1 cellular context compared by ENCODE assay signal in the genomic region with DNA sequence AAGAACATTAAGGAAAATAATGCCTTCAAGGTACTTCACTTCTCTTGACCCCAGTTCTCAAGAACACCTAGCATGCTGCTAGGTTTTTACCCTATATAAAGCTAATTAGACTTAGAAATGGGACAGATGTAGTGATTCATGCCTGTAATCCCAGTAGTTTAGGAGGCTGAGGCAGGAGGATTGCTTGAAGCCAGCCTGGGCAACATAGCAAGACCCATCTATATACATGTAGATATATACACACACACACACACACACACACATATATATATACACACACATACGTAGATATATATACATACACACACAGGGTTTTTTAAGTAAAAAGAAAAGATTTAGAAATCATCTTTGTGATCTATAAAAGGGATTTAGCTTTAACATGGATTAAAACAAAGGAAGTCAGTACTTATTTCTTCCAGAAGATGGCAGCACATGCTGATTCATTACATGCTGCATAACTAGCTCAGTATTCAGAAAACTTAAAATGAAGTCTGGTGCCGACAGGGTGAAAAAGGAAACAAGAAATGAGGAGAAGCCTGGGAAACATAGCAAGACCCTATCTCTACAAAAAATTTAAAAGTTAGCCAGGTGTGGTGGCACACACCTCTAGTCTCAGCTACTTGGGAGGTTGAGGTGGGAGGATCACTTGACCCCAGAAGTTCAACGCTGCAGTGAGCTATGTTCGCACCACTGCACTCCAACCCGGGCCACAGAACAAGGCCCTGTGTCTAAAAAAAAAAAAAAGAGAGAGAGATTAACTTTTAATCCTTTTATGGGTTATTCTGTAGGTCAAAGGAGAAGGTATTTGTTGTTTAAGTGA.
TF ChIP-seq lines count a peak whose summit lies in the region.

No MANE protein-coding gene starts in this region.

TF ChIP-seq in K562, 482 proteins besides CTCF, POLR2A, EP300 and RAD21 (continued from another document):
- TF ChIP-seq, protein P1, sequence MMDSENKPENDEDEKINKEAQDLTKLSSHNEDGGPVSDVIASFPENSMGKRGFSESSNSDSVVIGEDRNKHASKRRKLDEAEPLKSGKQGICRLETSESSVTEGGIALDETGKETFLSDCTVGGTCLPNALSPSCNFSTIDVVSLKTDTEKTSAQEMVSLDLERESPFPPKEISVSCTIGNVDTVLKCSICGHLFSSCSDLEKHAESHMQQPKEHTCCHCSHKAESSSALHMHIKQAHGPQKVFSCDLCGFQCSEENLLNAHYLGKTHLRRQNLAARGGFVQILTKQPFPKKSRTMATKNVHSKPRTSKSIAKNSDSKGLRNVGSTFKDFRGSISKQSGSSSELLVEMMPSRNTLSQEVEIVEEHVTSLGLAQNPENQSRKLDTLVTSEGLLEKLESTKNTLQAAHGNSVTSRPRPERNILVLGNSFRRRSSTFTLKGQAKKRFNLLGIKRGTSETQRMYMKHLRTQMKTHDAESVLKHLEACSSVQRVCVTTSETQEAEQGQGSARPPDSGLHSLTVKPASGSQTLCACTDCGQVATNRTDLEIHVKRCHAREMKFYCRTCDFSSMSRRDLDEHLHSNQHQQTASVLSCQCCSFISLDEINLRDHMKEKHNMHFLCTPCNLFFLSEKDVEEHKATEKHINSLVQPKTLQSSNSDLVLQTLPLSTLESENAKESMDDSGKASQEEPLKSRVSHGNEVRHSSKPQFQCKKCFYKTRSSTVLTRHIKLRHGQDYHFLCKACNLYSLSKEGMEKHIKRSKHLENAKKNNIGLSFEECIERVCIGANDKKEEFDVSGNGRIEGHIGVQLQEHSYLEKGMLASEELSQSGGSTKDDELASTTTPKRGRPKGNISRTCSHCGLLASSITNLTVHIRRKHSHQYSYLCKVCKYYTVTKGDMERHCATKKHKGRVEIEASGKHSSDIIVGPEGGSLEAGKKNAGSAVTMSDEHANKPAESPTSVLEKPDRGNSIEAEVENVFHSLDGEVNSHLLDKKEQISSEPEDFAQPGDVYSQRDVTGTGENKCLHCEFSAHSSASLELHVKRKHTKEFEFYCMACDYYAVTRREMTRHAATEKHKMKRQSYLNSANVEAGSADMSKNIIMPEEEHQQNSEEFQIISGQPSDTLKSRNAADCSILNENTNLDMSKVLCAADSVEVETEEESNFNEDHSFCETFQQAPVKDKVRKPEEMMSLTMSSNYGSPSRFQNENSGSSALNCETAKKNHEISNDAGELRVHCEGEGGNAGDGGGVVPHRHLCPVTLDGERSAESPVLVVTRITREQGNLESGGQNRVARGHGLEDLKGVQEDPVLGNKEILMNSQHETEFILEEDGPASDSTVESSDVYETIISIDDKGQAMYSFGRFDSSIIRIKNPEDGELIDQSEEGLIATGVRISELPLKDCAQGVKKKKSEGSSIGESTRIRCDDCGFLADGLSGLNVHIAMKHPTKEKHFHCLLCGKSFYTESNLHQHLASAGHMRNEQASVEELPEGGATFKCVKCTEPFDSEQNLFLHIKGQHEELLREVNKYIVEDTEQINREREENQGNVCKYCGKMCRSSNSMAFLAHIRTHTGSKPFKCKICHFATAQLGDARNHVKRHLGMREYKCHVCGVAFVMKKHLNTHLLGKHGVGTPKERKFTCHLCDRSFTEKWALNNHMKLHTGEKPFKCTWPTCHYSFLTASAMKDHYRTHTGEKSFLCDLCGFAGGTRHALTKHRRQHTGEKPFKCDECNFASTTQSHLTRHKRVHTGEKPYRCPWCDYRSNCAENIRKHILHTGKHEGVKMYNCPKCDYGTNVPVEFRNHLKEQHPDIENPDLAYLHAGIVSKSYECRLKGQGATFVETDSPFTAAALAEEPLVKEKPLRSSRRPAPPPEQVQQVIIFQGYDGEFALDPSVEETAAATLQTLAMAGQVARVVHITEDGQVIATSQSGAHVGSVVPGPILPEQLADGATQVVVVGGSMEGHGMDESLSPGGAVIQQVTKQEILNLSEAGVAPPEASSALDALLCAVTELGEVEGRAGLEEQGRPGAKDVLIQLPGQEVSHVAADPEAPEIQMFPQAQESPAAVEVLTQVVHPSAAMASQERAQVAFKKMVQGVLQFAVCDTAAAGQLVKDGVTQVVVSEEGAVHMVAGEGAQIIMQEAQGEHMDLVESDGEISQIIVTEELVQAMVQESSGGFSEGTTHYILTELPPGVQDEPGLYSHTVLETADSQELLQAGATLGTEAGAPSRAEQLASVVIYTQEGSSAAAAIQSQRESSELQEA (IDR thresholded peaks at IDR 0.05; ENCODE audit: low read depth), result no peak
- TF ChIP-seq ZNF316 (IDR thresholded peaks at IDR 0.05) (no peak), NCOA2 (IDR thresholded peaks at IDR 0.05; ENCODE audit: partially characterized antibody in 2 of 2) (no peak), KDM1A (IDR thresholded peaks at IDR 0.05) (0 out of 4 replicates have a peak, but pooled peaks of 1 of the 2 experiments have one; percentile 29), ZNF121 (CRISPR knock-in tag; conservative IDR thresholded peaks at IDR 0.05) (peak; percentile 75), ZNF217 (CRISPR knock-in tag; IDR thresholded peaks at IDR 0.05) (no peak), SMC3 (conservative IDR thresholded peaks at IDR 0.05; ENCODE audit: insufficient read depth, low read depth, low read length) (peak; percentile 38; the same call in 1 of the 2 replicates), GTF2E2 (tag; IDR thresholded peaks at IDR 0.05) (no peak)
- TF ChIP-seq, protein P2, sequence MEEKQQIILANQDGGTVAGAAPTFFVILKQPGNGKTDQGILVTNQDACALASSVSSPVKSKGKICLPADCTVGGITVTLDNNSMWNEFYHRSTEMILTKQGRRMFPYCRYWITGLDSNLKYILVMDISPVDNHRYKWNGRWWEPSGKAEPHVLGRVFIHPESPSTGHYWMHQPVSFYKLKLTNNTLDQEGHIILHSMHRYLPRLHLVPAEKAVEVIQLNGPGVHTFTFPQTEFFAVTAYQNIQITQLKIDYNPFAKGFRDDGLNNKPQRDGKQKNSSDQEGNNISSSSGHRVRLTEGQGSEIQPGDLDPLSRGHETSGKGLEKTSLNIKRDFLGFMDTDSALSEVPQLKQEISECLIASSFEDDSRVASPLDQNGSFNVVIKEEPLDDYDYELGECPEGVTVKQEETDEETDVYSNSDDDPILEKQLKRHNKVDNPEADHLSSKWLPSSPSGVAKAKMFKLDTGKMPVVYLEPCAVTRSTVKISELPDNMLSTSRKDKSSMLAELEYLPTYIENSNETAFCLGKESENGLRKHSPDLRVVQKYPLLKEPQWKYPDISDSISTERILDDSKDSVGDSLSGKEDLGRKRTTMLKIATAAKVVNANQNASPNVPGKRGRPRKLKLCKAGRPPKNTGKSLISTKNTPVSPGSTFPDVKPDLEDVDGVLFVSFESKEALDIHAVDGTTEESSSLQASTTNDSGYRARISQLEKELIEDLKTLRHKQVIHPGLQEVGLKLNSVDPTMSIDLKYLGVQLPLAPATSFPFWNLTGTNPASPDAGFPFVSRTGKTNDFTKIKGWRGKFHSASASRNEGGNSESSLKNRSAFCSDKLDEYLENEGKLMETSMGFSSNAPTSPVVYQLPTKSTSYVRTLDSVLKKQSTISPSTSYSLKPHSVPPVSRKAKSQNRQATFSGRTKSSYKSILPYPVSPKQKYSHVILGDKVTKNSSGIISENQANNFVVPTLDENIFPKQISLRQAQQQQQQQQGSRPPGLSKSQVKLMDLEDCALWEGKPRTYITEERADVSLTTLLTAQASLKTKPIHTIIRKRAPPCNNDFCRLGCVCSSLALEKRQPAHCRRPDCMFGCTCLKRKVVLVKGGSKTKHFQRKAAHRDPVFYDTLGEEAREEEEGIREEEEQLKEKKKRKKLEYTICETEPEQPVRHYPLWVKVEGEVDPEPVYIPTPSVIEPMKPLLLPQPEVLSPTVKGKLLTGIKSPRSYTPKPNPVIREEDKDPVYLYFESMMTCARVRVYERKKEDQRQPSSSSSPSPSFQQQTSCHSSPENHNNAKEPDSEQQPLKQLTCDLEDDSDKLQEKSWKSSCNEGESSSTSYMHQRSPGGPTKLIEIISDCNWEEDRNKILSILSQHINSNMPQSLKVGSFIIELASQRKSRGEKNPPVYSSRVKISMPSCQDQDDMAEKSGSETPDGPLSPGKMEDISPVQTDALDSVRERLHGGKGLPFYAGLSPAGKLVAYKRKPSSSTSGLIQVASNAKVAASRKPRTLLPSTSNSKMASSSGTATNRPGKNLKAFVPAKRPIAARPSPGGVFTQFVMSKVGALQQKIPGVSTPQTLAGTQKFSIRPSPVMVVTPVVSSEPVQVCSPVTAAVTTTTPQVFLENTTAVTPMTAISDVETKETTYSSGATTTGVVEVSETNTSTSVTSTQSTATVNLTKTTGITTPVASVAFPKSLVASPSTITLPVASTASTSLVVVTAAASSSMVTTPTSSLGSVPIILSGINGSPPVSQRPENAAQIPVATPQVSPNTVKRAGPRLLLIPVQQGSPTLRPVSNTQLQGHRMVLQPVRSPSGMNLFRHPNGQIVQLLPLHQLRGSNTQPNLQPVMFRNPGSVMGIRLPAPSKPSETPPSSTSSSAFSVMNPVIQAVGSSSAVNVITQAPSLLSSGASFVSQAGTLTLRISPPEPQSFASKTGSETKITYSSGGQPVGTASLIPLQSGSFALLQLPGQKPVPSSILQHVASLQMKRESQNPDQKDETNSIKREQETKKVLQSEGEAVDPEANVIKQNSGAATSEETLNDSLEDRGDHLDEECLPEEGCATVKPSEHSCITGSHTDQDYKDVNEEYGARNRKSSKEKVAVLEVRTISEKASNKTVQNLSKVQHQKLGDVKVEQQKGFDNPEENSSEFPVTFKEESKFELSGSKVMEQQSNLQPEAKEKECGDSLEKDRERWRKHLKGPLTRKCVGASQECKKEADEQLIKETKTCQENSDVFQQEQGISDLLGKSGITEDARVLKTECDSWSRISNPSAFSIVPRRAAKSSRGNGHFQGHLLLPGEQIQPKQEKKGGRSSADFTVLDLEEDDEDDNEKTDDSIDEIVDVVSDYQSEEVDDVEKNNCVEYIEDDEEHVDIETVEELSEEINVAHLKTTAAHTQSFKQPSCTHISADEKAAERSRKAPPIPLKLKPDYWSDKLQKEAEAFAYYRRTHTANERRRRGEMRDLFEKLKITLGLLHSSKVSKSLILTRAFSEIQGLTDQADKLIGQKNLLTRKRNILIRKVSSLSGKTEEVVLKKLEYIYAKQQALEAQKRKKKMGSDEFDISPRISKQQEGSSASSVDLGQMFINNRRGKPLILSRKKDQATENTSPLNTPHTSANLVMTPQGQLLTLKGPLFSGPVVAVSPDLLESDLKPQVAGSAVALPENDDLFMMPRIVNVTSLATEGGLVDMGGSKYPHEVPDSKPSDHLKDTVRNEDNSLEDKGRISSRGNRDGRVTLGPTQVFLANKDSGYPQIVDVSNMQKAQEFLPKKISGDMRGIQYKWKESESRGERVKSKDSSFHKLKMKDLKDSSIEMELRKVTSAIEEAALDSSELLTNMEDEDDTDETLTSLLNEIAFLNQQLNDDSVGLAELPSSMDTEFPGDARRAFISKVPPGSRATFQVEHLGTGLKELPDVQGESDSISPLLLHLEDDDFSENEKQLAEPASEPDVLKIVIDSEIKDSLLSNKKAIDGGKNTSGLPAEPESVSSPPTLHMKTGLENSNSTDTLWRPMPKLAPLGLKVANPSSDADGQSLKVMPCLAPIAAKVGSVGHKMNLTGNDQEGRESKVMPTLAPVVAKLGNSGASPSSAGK (IDR thresholded peaks at IDR 0.05), result no peak
- TF ChIP-seq, protein P3, sequence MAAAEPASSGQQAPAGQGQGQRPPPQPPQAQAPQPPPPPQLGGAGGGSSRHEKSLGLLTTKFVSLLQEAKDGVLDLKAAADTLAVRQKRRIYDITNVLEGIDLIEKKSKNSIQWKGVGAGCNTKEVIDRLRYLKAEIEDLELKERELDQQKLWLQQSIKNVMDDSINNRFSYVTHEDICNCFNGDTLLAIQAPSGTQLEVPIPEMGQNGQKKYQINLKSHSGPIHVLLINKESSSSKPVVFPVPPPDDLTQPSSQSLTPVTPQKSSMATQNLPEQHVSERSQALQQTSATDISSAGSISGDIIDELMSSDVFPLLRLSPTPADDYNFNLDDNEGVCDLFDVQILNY (CRISPR knock-in tag; IDR thresholded peaks at IDR 0.05), result no peak
